ENCODE assay signal across 23 cellular contexts in the genomic region with DNA sequence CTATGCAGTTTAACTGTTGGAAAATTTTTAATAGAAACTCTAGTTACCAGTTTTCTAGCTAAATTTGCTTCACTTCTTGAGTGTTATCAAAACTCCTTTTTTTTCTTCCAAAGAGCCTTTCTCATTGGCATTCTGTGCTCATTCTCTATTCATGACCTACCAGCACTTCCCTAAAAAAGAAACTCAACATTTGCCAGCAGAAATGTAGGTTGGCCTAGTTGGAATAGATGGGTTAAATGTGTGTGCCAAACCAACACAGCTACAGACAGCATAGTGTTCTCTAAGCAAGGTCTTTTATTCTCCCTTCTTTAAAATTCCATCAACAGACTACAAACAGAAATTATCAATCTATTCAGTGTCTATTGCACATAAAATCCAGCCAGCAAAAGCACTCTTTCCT.
"Had no signal": no experiment of that assay in that cellular context is flagged by ENCODE, and none has a peak within 500 bp of the region (broad histone marks: within the 10 kb centered on the region; RNA-seq: fewer than 3 reads in every experiment).

No MANE protein-coding gene starts in this region.

- H3K4me3 Mint-ChIP-seq: immature natural killer cell; mesothelial cell of epicardium; naive thymus-derived CD8-positive, alpha-beta T cell; nephron progenitor cell; stimulated activated naive B cell treated with anti-CD40 and anti-IgM and Interleukin-4, amounts not matched to agents 10 μg/mL and 1 μg/mL and 100 μg/mL, for 72 hours; stimulated activated naive CD8-positive, alpha-beta T cell treated with anti-CD3 and anti-CD28 coated beads, Interleukin-15, Interleukin-2, amounts not matched to agents 100 ng/mL and 50 ng/mL, for 24 hours had no signal

- H3K4me1 ChIP-seq: esophagus squamous epithelium, right lobe of liver, suprapubic skin, vagina had no signal

- H3K36me3 ChIP-seq: esophagus squamous epithelium, ovary, right lobe of liver, suprapubic skin, vagina had no signal

- DNase-seq: dermis blood vessel endothelial cell; effector memory CD4-positive, alpha-beta T cell; erythroblast; esophagus squamous epithelium; foreskin melanocyte; immature natural killer cell; mesenchymal stem cell; naive thymus-derived CD8-positive, alpha-beta T cell; nephron progenitor cell; ovary; right lobe of liver; small intestine; stimulated activated CD4-positive, alpha-beta T cell treated with anti-CD3 and anti-CD28 coated beads, Interleukin-15, amount 100 ng/mL, for 24 hours; stimulated activated CD4-positive, alpha-beta T cell treated with anti-CD3 and anti-CD28 coated beads, Interleukin-2, amount 100 ng/mL, for 48 hours; stimulated activated naive B cell treated with anti-CD40 and anti-IgM and Interleukin-4, amounts not matched to agents 10 μg/mL and 1 μg/mL and 100 μg/mL, for 72 hours; trophoblast cell had no signal

- H3K27ac ChIP-seq: coronary artery, esophagus squamous epithelium, ovary, right lobe of liver, suprapubic skin, vagina had no signal

- ATAC-seq: left lobe of liver; naive thymus-derived CD8-positive, alpha-beta T cell; right lobe of liver; stimulated activated naive B cell treated with anti-CD40 and anti-IgM and Interleukin-4, amounts not matched to agents 10 μg/mL and 1 μg/mL and 100 μg/mL, for 72 hours had no signal

- H3K9me3 Mint-ChIP-seq: nephron progenitor cell; stimulated activated naive B cell treated with anti-CD40 and anti-IgM and Interleukin-4, amounts not matched to agents 10 μg/mL and 1 μg/mL and 100 μg/mL, for 72 hours; stimulated activated naive CD8-positive, alpha-beta T cell treated with anti-CD3 and anti-CD28 coated beads, Interleukin-15, Interleukin-2, amounts not matched to agents 100 ng/mL and 50 ng/mL, for 24 hours had no signal

- H3K4me3 ChIP-seq: coronary artery, esophagus squamous epithelium, lung, ovary, right lobe of liver, suprapubic skin, vagina had no signal

- H3K9me3 ChIP-seq: esophagus squamous epithelium, ovary, right lobe of liver, suprapubic skin, vagina had no signal

- H3K27me3 Mint-ChIP-seq: stimulated activated naive B cell treated with anti-CD40 and anti-IgM and Interleukin-4, amounts not matched to agents 10 μg/mL and 1 μg/mL and 100 μg/mL, for 72 hours; stimulated activated naive CD8-positive, alpha-beta T cell treated with anti-CD3 and anti-CD28 coated beads, Interleukin-15, Interleukin-2, amounts not matched to agents 100 ng/mL and 50 ng/mL, for 24 hours had no signal

- H3K36me3 Mint-ChIP-seq: immature natural killer cell; mesothelial cell of epicardium; naive thymus-derived CD8-positive, alpha-beta T cell; stimulated activated naive B cell treated with anti-CD40 and anti-IgM and Interleukin-4, amounts not matched to agents 10 μg/mL and 1 μg/mL and 100 μg/mL, for 72 hours had no signal

- H3K27ac Mint-ChIP-seq: immature natural killer cell; mesothelial cell of epicardium; naive thymus-derived CD8-positive, alpha-beta T cell; nephron progenitor cell; stimulated activated naive B cell treated with anti-CD40 and anti-IgM and Interleukin-4, amounts not matched to agents 10 μg/mL and 1 μg/mL and 100 μg/mL, for 72 hours; stimulated activated naive CD8-positive, alpha-beta T cell treated with anti-CD3 and anti-CD28 coated beads, Interleukin-15, Interleukin-2, amounts not matched to agents 100 ng/mL and 50 ng/mL, for 24 hours had no signal

- H3K27me3 ChIP-seq: esophagus squamous epithelium, ovary, right lobe of liver, suprapubic skin, vagina had no signal

- H3K4me1 Mint-ChIP-seq: immature natural killer cell; mesothelial cell of epicardium; naive thymus-derived CD8-positive, alpha-beta T cell; nephron progenitor cell; stimulated activated naive B cell treated with anti-CD40 and anti-IgM and Interleukin-4, amounts not matched to agents 10 μg/mL and 1 μg/mL and 100 μg/mL, for 72 hours had no signal
